Comparison of ENCODE assay signal across 1 cellular context in the genomic region with DNA sequence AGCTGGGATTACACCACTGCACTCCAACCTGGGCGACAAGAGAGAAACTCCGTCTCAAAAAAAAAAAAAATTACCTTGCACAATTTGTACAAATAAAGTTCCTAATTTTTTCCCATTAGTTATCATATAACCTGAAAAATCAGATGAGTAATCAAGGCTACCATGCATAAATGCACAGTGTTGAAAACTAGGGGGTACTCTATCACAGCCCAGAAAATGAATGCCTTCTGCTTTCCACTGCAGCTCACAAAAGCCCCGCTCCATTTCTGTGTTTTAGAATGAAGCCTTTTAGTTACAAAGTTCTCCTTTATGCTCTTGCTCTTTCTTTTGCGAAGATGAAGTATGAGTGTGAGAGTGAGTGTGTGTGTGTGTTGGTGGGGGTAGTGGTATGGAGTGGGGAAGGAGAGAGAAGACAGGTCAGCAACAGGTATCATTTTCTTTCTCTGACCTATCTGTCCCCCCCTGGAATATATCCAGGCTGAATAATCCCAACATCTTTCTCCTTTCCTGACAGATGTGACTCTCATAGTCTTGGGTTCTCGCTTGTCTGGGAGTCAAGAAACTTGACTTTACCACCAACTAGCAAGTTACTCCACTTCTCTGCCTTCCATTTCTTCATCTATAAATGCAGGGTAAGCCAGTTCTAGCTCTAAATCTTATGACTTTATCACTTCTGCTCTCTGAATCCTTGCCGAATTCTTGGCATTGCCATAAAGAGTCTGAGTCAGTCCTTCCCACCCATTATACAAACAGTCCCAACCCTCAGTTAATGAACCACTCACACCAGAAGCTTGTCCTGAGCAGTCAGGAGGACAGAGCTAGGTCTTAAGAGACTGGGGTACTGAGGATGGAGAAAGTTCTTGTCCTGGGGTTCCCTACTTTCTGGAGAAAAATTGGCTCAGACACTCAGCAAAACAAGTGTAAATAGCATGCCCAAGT.
TF ChIP-seq lines count a peak whose summit lies in the region.

No MANE protein-coding gene starts in this region.

TF ChIP-seq in HEK293, 187 proteins besides CTCF, POLR2A, EP300 and RAD21 (continued from another document):
- TF ChIP-seq, protein P1, sequence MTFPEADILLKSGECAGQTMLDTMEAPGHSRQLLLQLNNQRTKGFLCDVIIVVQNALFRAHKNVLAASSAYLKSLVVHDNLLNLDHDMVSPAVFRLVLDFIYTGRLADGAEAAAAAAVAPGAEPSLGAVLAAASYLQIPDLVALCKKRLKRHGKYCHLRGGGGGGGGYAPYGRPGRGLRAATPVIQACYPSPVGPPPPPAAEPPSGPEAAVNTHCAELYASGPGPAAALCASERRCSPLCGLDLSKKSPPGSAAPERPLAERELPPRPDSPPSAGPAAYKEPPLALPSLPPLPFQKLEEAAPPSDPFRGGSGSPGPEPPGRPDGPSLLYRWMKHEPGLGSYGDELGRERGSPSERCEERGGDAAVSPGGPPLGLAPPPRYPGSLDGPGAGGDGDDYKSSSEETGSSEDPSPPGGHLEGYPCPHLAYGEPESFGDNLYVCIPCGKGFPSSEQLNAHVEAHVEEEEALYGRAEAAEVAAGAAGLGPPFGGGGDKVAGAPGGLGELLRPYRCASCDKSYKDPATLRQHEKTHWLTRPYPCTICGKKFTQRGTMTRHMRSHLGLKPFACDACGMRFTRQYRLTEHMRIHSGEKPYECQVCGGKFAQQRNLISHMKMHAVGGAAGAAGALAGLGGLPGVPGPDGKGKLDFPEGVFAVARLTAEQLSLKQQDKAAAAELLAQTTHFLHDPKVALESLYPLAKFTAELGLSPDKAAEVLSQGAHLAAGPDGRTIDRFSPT (tag by site-specific recombination; IDR thresholded peaks at IDR 0.05) = no peak
- TF ChIP-seq ZNF24 (tag by site-specific recombination; IDR thresholded peaks at IDR 0.05) (no peak), ZNF169 (tag by site-specific recombination; IDR thresholded peaks at IDR 0.05) (no peak), KLF9 (tag by site-specific recombination; IDR thresholded peaks at IDR 0.05; ENCODE audit: low read depth) (no peak)
